2 cellular contexts compared by ENCODE assay signal in genomic region chr4:23700197-23700596, GRCh38.
TF ChIP-seq lines count a peak whose summit lies in the region.

No MANE protein-coding gene starts in this region.

TF ChIP-seq in GM23338, 12 proteins besides CTCF, POLR2A, EP300 and RAD21 (continued from another document):
- no peak for TF ChIP-seq STAT1 (IDR thresholded peaks at IDR 0.05; ENCODE audit: unreplicated experiment)
- no peak for TF ChIP-seq ETS1 (IDR thresholded peaks at IDR 0.05)
- TF ChIP-seq ZNF462 (CRISPR knock-in tag; IDR thresholded peaks at IDR 0.05), result no peak
- TF ChIP-seq REST (IDR thresholded peaks at IDR 0.05; ENCODE audit: unreplicated experiment), result no peak
- TF ChIP-seq JUNB (IDR thresholded peaks at IDR 0.05; ENCODE audit: unreplicated experiment), result no peak
- no peak for TF ChIP-seq NANOG (IDR thresholded peaks at IDR 0.05; ENCODE audit: borderline replicate concordance)
- TF ChIP-seq ZNF114 (CRISPR knock-in tag; IDR thresholded peaks at IDR 0.05), result no peak
- no peak for TF ChIP-seq CREB1 (CRISPR knock-in tag; IDR thresholded peaks at IDR 0.05; ENCODE audit: low read depth)

TF ChIP-seq in H1, 55 proteins besides CTCF, POLR2A, EP300 and RAD21 (continued from another document):
- no peak for TF ChIP-seq CHD7 (IDR thresholded peaks at IDR 0.05; ENCODE audit: insufficient replicate concordance, low read length)
- no peak for TF ChIP-seq BACH1 (IDR thresholded peaks at IDR 0.05; ENCODE audit: low read length)
- no peak for TF ChIP-seq NANOG (IDR thresholded peaks at IDR 0.05; ENCODE audit: insufficient read depth, low read depth, low read length, poor library complexity, severe bottlenecking)
TF ChIP-seq in H1: peak in this region for 0.
